Comparison of ENCODE assay signal across 13 cellular contexts in the genomic region with DNA sequence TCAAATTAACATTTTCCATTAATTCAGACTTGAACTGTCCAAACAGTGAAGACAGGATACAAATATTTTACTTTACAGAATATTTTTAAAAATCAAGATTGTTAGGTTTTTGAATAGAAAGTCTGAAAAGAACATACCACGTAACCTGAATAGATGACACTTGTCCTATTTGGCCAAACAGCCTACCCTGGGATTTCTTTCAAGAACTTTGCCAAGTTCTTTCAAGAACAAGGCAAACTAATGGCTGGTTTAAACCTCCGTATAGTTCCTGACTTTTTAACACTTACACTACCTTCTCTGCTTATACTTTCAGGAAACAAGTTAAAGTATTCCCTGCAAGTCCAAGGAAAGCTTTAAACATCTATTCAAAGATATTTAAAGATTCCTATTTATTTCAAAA. TPM values are rescaled to one million over a fixed set of nuclear protein-coding genes. Genes with fewer than 3 reads are reported as not detected.
DNase-seq lines count a peak whose midpoint lies in the region; ATAC-seq and TF ChIP-seq lines count a peak whose summit lies in the region.
"Had no signal": no experiment of that assay in that cellular context is flagged by ENCODE, and none has a peak within 500 bp of the region (broad histone marks: within the 10 kb centered on the region; RNA-seq: fewer than 3 reads in every experiment).

No MANE protein-coding gene starts in this region.

- WGBS in psoas muscle, 3 donors = 4 to 14% (median 13%) methylated on average over 2 of the region's 2 CpGs
- 67 to 70% methylated on average over 2 of the region's 2 CpGs for WGBS in GM23248 (ENCODE audit: low coverage in 1 of 2, low lambda C conversion rate in 2 of 2, missing lambda C conversion rate in 2 of 2), 2 experiments

- H3K27me3 ChIP-seq in adipocyte (replicated peaks; ENCODE audit: control insufficient read depth, insufficient read depth, low read length) = no peaks in the 10 kb centered on the region
- H3K27me3 ChIP-seq in dorsolateral prefrontal cortex = no peaks in the 10 kb centered on the region
- no peaks in the 10 kb centered on the region for H3K27me3 ChIP-seq in psoas muscle (ENCODE audit: insufficient read depth in 3 of 3, low read length in 2 of 3)
- H3K27me3 ChIP-seq in GM23248 (replicated peaks; ENCODE audit: insufficient read depth) = no peaks in the 10 kb centered on the region
- H3K27me3 ChIP-seq: BE2C had no signal

- H3K27ac ChIP-seq in dorsolateral prefrontal cortex = peak overlapping the region in 47 of 59 donors; percentile 2 to 98 (median 55)
- no peak overlapping the region for H3K27ac ChIP-seq in psoas muscle
- H3K27ac ChIP-seq in GM23248 = no peak overlapping the region
- H3K27ac ChIP-seq: A549, C4-2B, HL-60 had no signal

- H3K36me3 ChIP-seq in adipocyte (ENCODE audit: control insufficient read depth, insufficient read depth, low read length, severe bottlenecking) = peaks cover 15% of the 10 kb centered on the region
- H3K36me3 ChIP-seq in psoas muscle (ENCODE audit: insufficient read depth in 1 of 2, low read depth in 1 of 2) = no peaks in the 10 kb centered on the region
- H3K36me3 ChIP-seq in GM23248 (ENCODE audit: low read depth) = peaks cover 32% of the 10 kb centered on the region

- peaks cover 16% of the 10 kb centered on the region for H3F3A ChIP-seq in GM23248 (ENCODE audit: insufficient read depth)

- peaks cover 99% of the 10 kb centered on the region for H3K79me2 ChIP-seq in GM23248 (ENCODE audit: insufficient read depth)

- H3K9ac ChIP-seq in adipocyte (ENCODE audit: low read length) = peak overlapping the region; percentile 8
- no peak overlapping the region for H3K9ac ChIP-seq in GM23248

- H2AFZ ChIP-seq in GM23248 = no peak overlapping the region

- in situ Hi-C loops in GM23248 (cut with MboI) = no loop called here

- intact Hi-C loops in dorsolateral prefrontal cortex (cut with DNase I) = no loop called here
- intact Hi-C loops in psoas muscle (cut with DNase I) = no loop called here

- peaks cover 23% of the 10 kb centered on the region for H3K4me1 ChIP-seq in adipocyte (ENCODE audit: control insufficient read depth, insufficient read depth, low read length)
- H3K4me1 ChIP-seq in psoas muscle = peaks cover 20% of the 10 kb centered on the region
- H3K4me1 ChIP-seq in GM23248 (ENCODE audit: insufficient read depth) = peaks cover 17% of the 10 kb centered on the region; the same call in 1 of the 2 replicates
- H3K4me1 ChIP-seq: BE2C had no signal

- H3K9me3 ChIP-seq in adipocyte (ENCODE audit: control insufficient read depth, low read length) (no peaks in the 10 kb centered on the region), psoas muscle (no peaks in the 10 kb centered on the region), GM23248 (ENCODE audit: low read depth) (no peaks in the 10 kb centered on the region)
- H3K9me3 ChIP-seq: A549, BE2C had no signal

- TF ChIP-seq CTCF in dorsolateral prefrontal cortex (IDR thresholded peaks at IDR 0.05 in 54 of 56, conservative IDR thresholded peaks at IDR 0.05 in 2 of 56; ENCODE audit: low read depth in 1 of 56, partially characterized antibody in 56 of 56) = no peak
- no peak for TF ChIP-seq CTCF in psoas muscle (IDR thresholded peaks at IDR 0.05)

- no peaks in the 10 kb centered on the region for H3K9me2 ChIP-seq in GM23248 (ENCODE audit: insufficient read depth)

- ATAC-seq in psoas muscle (peak in 2 of 4 donors; percentile 59 to 83), GM18519 (IDR thresholded peaks at IDR 0.05; ENCODE audit: low FRiP score, unreplicated experiment) (no peak), GM18870 (IDR thresholded peaks at IDR 0.05; ENCODE audit: unreplicated experiment) (no peak)
- ATAC-seq: A549 had no signal

- H4K20me1 ChIP-seq in GM23248 (ENCODE audit: insufficient read depth) = peaks cover 4% of the 10 kb centered on the region; the same call in 1 of the 2 replicates

- DNase-seq in adipocyte (ENCODE audit: low read depth) (no peak), dorsolateral prefrontal cortex (no peak), psoas muscle (no peak), NCI-H2171 treated with DMSO at 0.1 percent for 48 hours (lab: John Stamatoyannopoulos, UW) (no peak), GM23248 (no peak)
- DNase-seq: BE2C; CD4-positive, alpha-beta memory T cell; DMS79 had no signal

- H3K4me3 ChIP-seq in adipocyte (ENCODE audit: low read length) (peak overlapping the region; percentile 63), dorsolateral prefrontal cortex (peak overlapping the region in 7 of 59 donors; percentile 1 to 16 (median 7)), psoas muscle (peak overlapping the region; percentile 9), GM23248 (no peak overlapping the region)
- H3K4me3 ChIP-seq: A549 had no signal

- no peak overlapping the region for H3K4me2 ChIP-seq in GM23248 (ENCODE audit: unreplicated experiment)
- H3K4me2 ChIP-seq: A549 had no signal

RNA-seq across cellular contexts. Expression of a gene that starts 35.0 kb away (rescaled TPM):
- total RNA-seq in dorsolateral prefrontal cortex = 100 to 1,000 TPM in 54 of 120 experiments, 10 to 100 TPM in 66; 52.1 to 233 (median 97.3) TPM
- total RNA-seq in psoas muscle = 10 to 100 TPM; 12.9 to 17.1 (median 15.6) TPM
- 10 to 100 TPM in 2 of 3 donors, 1 to 10 TPM in 1; 4.8 to 14.6 (median 12.0) TPM for polyA plus RNA-seq in psoas muscle
- 166 and 194 TPM in 2 replicates for total RNA-seq in GM23248 (2014; rRNA removed; shearing (Covaris generic))
- polyA plus RNA-seq in GM23248 (2016; fragmentation: Nextera tagmentation; extraction: Ambion mirVana) = 98.0 and 101 TPM in 2 replicates

Comparison
In these comparisons a context has a peak if more than half of its experiments do, and no peak if none do; other contexts are left out.
1. H3K27ac ChIP-seq: peak in dorsolateral prefrontal cortex (47 of 59); none in psoas muscle (single experiment) and GM23248 (single experiment).